Comparison of ENCODE assay signal across 8 cellular contexts in genomic region chr2:676647-677055, GRCh38. TPM values are rescaled to one million over a fixed set of nuclear protein-coding genes. Genes with fewer than 3 reads are reported as not detected.
A peak's percentile ranks its signal among the peaks of the same experiment; 100 is the strongest.
DNase-seq lines count a peak whose midpoint lies in the region; ATAC-seq, FAIRE-seq and TF ChIP-seq lines count a peak whose summit lies in the region.

No MANE protein-coding gene starts in this region.

- no peak for ATAC-seq in CD8-positive, alpha-beta T cell
- peak; percentile 84 for ATAC-seq in GM19395 (IDR thresholded peaks at IDR 0.05; ENCODE audit: unreplicated experiment)
- peak; percentile 77 for ATAC-seq in HG03469 (IDR thresholded peaks at IDR 0.05; ENCODE audit: unreplicated experiment)

- peak overlapping the region; percentile 4 for H3K9ac ChIP-seq in endothelial cell of umbilical vein (replicated peaks; ENCODE audit: extremely low read depth, insufficient read depth, low read length)

- no peaks in the 10 kb centered on the region for H3K9me3 ChIP-seq in CD8-positive, alpha-beta T cell (ENCODE audit: low read length)
- no peaks in the 10 kb centered on the region for H3K9me3 ChIP-seq in endothelial cell of umbilical vein (replicated peaks; ENCODE audit: control insufficient read depth, insufficient read depth, low read length)

- peaks cover 47% of the 10 kb centered on the region for H3K36me3 Mint-ChIP-seq in CD8-positive, alpha-beta T cell
- H3K36me3 Mint-ChIP-seq in activated CD4-positive, alpha-beta T cell treated with anti-CD3 and anti-CD28 coated beads, Interleukin-2, amount 10 ng/mL, durations not matched to agents 7 days and 5 days (ENCODE audit: low read depth) = peaks cover 24% of the 10 kb centered on the region
- H3K36me3 Mint-ChIP-seq in mesothelial cell of epicardium = no peaks in the 10 kb centered on the region

- TF ChIP-seq POLR2A in endothelial cell of umbilical vein (IDR thresholded peaks at IDR 0.05; ENCODE audit: low read depth, low read length) = no peak

- dilution Hi-C loops in endothelial cell of umbilical vein (cut with MboI; ENCODE audit: extremely low pct_ligation_motif_present, low sequenced_read_pairs) = no loop called here

- H3K27ac Mint-ChIP-seq in CD8-positive, alpha-beta T cell = peak overlapping the region; percentile 94
- peak overlapping the region; percentile 90 for H3K27ac Mint-ChIP-seq in activated CD4-positive, alpha-beta T cell treated with anti-CD3 and anti-CD28 coated beads, Interleukin-2, amount 10 ng/mL, durations not matched to agents 7 days and 5 days
- peak overlapping the region; percentile 94 for H3K27ac Mint-ChIP-seq in mesothelial cell of epicardium

- no peaks in the 10 kb centered on the region for H4K20me1 ChIP-seq in endothelial cell of umbilical vein (replicated peaks; ENCODE audit: control insufficient read depth, extremely low read depth, insufficient read depth, low read length)

- peak overlapping the region; percentile 28 for H3K27ac ChIP-seq in CD8-positive, alpha-beta T cell (ENCODE audit: low read depth, low read length)
- peak overlapping the region; percentile 18 for H3K27ac ChIP-seq in endothelial cell of umbilical vein (ENCODE audit: insufficient read depth, low read depth, low read length)

- no peaks in the 10 kb centered on the region for H3K36me3 ChIP-seq in CD8-positive, alpha-beta T cell (ENCODE audit: insufficient read depth, low read length)
- peaks cover 0 to 6% of the 10 kb centered on the region in 2 experiments for H3K36me3 ChIP-seq in endothelial cell of umbilical vein (ENCODE audit: control insufficient read depth in 2 of 2, extremely low read depth in 1 of 2, insufficient read depth in 2 of 2, low read length in 2 of 2)

- H3K27me3 Mint-ChIP-seq in CD8-positive, alpha-beta T cell (ENCODE audit: low read depth) = no peaks in the 10 kb centered on the region
- no peaks in the 10 kb centered on the region for H3K27me3 Mint-ChIP-seq in activated CD4-positive, alpha-beta T cell treated with anti-CD3 and anti-CD28 coated beads, Interleukin-2, amount 10 ng/mL, durations not matched to agents 7 days and 5 days
- H3K27me3 Mint-ChIP-seq in mesothelial cell of epicardium (ENCODE audit: low read depth) = no peaks in the 10 kb centered on the region

- peak overlapping the region; percentile 56 for H2AFZ ChIP-seq in endothelial cell of umbilical vein (ENCODE audit: low read depth, low read length)

- H3K4me1 Mint-ChIP-seq in CD8-positive, alpha-beta T cell (ENCODE audit: low read depth) = peaks cover 42% of the 10 kb centered on the region
- peaks cover 43% of the 10 kb centered on the region for H3K4me1 Mint-ChIP-seq in activated CD4-positive, alpha-beta T cell treated with anti-CD3 and anti-CD28 coated beads, Interleukin-2, amount 10 ng/mL, durations not matched to agents 7 days and 5 days
- H3K4me1 Mint-ChIP-seq in mesothelial cell of epicardium = peaks cover 26% of the 10 kb centered on the region

- no peaks in the 10 kb centered on the region for H3K9me1 ChIP-seq in endothelial cell of umbilical vein (replicated peaks; ENCODE audit: control insufficient read depth, extremely low read depth, insufficient read depth, low read length)

- no peak for TF ChIP-seq CTCF in CD8-positive, alpha-beta T cell (IDR thresholded peaks at IDR 0.05)
- TF ChIP-seq CTCF in endothelial cell of umbilical vein (IDR thresholded peaks at IDR 0.05; ENCODE audit: extremely low read depth in 1 of 2, insufficient read depth in 1 of 2, low read depth in 1 of 2, low read length in 2 of 2) (no peak), mesothelial cell of epicardium (IDR thresholded peaks at IDR 0.05; ENCODE audit: unreplicated experiment) (no peak)

- no TSS peak for BruUV-seq in endothelial cell of umbilical vein (replicated peaks; lab: Mats Ljungman, UMichigan)

- no peaks in the 10 kb centered on the region for H3K9me3 Mint-ChIP-seq in CD8-positive, alpha-beta T cell
- no peaks in the 10 kb centered on the region for H3K9me3 Mint-ChIP-seq in activated CD4-positive, alpha-beta T cell treated with anti-CD3 and anti-CD28 coated beads, Interleukin-2, amount 10 ng/mL, durations not matched to agents 7 days and 5 days
- no peaks in the 10 kb centered on the region for H3K9me3 Mint-ChIP-seq in mesothelial cell of epicardium

- H3K4me3 Mint-ChIP-seq in CD8-positive, alpha-beta T cell = peak overlapping the region; percentile 95
- H3K4me3 Mint-ChIP-seq in activated CD4-positive, alpha-beta T cell treated with anti-CD3 and anti-CD28 coated beads, Interleukin-2, amount 10 ng/mL, durations not matched to agents 7 days and 5 days = peak overlapping the region; percentile 83
- peak overlapping the region; percentile 90 for H3K4me3 Mint-ChIP-seq in mesothelial cell of epicardium

- peak; percentile 97 for FAIRE-seq in endothelial cell of umbilical vein (lab: Jason Lieb, UNC)

- peak overlapping the region; percentile 60 for H3K4me3 ChIP-seq in CD8-positive, alpha-beta T cell (ENCODE audit: low read depth, low read length)
- peak overlapping the region; percentile 5 to 47 (median 41) for H3K4me3 ChIP-seq in endothelial cell of umbilical vein (replicated peaks in 1 of 3; ENCODE audit: insufficient read depth in 1 of 3, low read depth in 1 of 3, low read length in 3 of 3)

- peaks cover 19% of the 10 kb centered on the region for H3K4me1 ChIP-seq in CD8-positive, alpha-beta T cell (ENCODE audit: insufficient read depth, low read length)
- peaks cover 25% of the 10 kb centered on the region for H3K4me1 ChIP-seq in endothelial cell of umbilical vein (ENCODE audit: control insufficient read depth, extremely low read depth, insufficient read depth, low read length)

- H3K27me3 ChIP-seq in CD8-positive, alpha-beta T cell (ENCODE audit: insufficient read depth, low read length) = no peaks in the 10 kb centered on the region
- no peaks in the 10 kb centered on the region for H3K27me3 ChIP-seq in endothelial cell of umbilical vein (ENCODE audit: control insufficient read depth in 2 of 2, insufficient read depth in 2 of 2, low read length in 2 of 2)

- POLR2A ChIA-PET in CD8-positive, alpha-beta T cell (lab: Charles Lee) = no interaction called here
- POLR2A ChIA-PET in activated CD4-positive, alpha-beta T cell treated with anti-CD3 and anti-CD28 coated beads, Interleukin-2, amount 10 ng/mL, durations not matched to agents 7 days and 5 days (lab: Charles Lee) = no interaction called here
- POLR2A ChIA-PET in endothelial cell of umbilical vein (lab: Charles Lee) = interaction anchor here (0.6 to 1.4 kb wide), 4 partner anchors 9 to 1006 kb away, joined by 3 to 7 read pairs (median 4); no protein-coding TSS in a partner anchor

- intact Hi-C loops in CD8-positive, alpha-beta T cell (cut with DNase I, micrococcal nuclease) = loop anchor here (1.0 to 10.0 kb wide), 5 partner anchors 40 to 412 kb away; partner anchors contain the start of genes ACP1 (in 2 of the 2), SH3YL1 (in 2 of the 2) and SNTG2 (in 2 of the 2)
- intact Hi-C loops in endothelial cell of umbilical vein (cut with micrococcal nuclease) = loop anchor here (1.0 to 2.0 kb wide), 4 partner anchors 9 to 1068 kb away; partner anchors contain the start of genes ACP1, PXDN and SH3YL1

- peak overlapping the region; percentile 76 for H3K4me2 ChIP-seq in endothelial cell of umbilical vein (ENCODE audit: insufficient read depth, low read length)

- H3K79me2 ChIP-seq in endothelial cell of umbilical vein (ENCODE audit: control insufficient read depth, insufficient read depth, low read length) = peaks cover 25% of the 10 kb centered on the region

- CTCF ChIA-PET in CD8-positive, alpha-beta T cell (lab: Charles Lee) = interaction anchor here (1.2 kb wide), 1 partner anchor 431 kb away, joined by 3 read pairs; no protein-coding TSS in a partner anchor
- CTCF ChIA-PET in activated CD4-positive, alpha-beta T cell treated with anti-CD3 and anti-CD28 coated beads, Interleukin-2, amount 10 ng/mL, durations not matched to agents 7 days and 5 days (lab: Charles Lee) = interaction anchor here (3.1 kb wide), 1 partner anchor 10 kb away, joined by 8 read pairs; no protein-coding TSS in a partner anchor
- CTCF ChIA-PET in endothelial cell of umbilical vein (lab: Charles Lee) = interaction anchor here (0.6 to 2.0 kb wide), 3 partner anchors 9 to 1093 kb away, joined by 3 to 9 read pairs (median 3); no protein-coding TSS in a partner anchor

- DNase-seq in CD8-positive, alpha-beta T cell = peak in 4 of 7 experiments; percentile 91 to 99 (median 94)
- DNase-seq in NCI-H510A (lab: John Stamatoyannopoulos, UW) (peak; percentile 93), endothelial cell of umbilical vein (ENCODE audit: low read depth, low spot score) (peak; percentile 99), mesothelial cell of epicardium (ENCODE audit: low spot score in 2 of 2, unreplicated experiment in 2 of 2) (peak; percentile 97 to 99)
- DNase-seq in activated CD4-positive, alpha-beta T cell treated with anti-CD3 and anti-CD28 coated beads, Interleukin-2, amount 10 ng/mL, durations not matched to agents 7 days and 5 days = peak; percentile 94
- DNase-seq in stimulated activated CD8-positive, alpha-beta memory T cell treated with anti-CD3 and anti-CD28 coated beads, Interleukin-7, amount 100 ng/mL, for 1 hour (ENCODE audit: low read depth in 2 of 2) = peak; percentile 93 to 94

TF ChIP-seq in endothelial cell of umbilical vein, 7 proteins besides CTCF, POLR2A, EP300 and RAD21:
- TF ChIP-seq MAX (IDR thresholded peaks at IDR 0.05; ENCODE audit: insufficient read depth, insufficient read length) (peak; percentile 63), JUN (IDR thresholded peaks at IDR 0.05; ENCODE audit: borderline replicate concordance, insufficient read depth, insufficient read length, low read depth) (no peak)

RNA-seq across cellular contexts. Expression of gene TMEM18, which starts 0.6 kb away (rescaled TPM):
- total RNA-seq in CD8-positive, alpha-beta T cell = 10 to 100 TPM; 30.7 to 33.6 TPM
- 10 to 100 TPM; 30.3 to 31.7 TPM for total RNA-seq in activated CD4-positive, alpha-beta T cell treated with anti-CD3 and anti-CD28 coated beads, Interleukin-2, amount 10 ng/mL, durations not matched to agents 7 days and 5 days
- 23.1 and 23.7 TPM in 2 replicates for total RNA-seq in endothelial cell of umbilical vein
- 15.5 and 19.1 TPM in 2 replicates for polyA plus RNA-seq in endothelial cell of umbilical vein
- 18.0 and 20.6 TPM in 2 replicates for polyA plus RNA-seq in endothelial cell of umbilical vein (2011; cell fraction: cytosol; rRNA removed)
- 44.5 and 51.3 TPM in 2 replicates for polyA plus RNA-seq in endothelial cell of umbilical vein (2011; cell fraction: nucleus; rRNA removed)
- 25.2 and 29.4 TPM in 2 replicates for polyA plus RNA-seq in endothelial cell of umbilical vein (2012)
- polyA minus RNA-seq in endothelial cell of umbilical vein = 13.7 and 14.9 TPM in 2 replicates
- polyA minus RNA-seq in endothelial cell of umbilical vein (2011; cell fraction: cytosol; rRNA and poly(A)+ RNA removed) = 13.5 TPM
- 23.2 and 33.5 TPM in 2 replicates for polyA minus RNA-seq in endothelial cell of umbilical vein (2011; cell fraction: nucleus; rRNA and poly(A)+ RNA removed)
- 35.9 to 37.1 TPM (median 36.4 TPM) in 3 replicates for total RNA-seq in mesothelial cell of epicardium
